Comparison of ENCODE assay signal across 13 cellular contexts in genomic region chr13:45669626-45670025, GRCh38. TPM values are rescaled to one million over a fixed set of nuclear protein-coding genes. Genes with fewer than 3 reads are reported as not detected.
DNase-seq lines count a peak whose midpoint lies in the region; ATAC-seq and TF ChIP-seq lines count a peak whose summit lies in the region.
"Not testable (repeated sequence)": the region's sequence is repeated elsewhere in the genome, so short reads cannot be mapped to it uniquely, and the experiment has no call there.
"Had no signal": no experiment of that assay in that cellular context is flagged by ENCODE, and none has a peak within 500 bp of the region (broad histone marks: within the 10 kb centered on the region; RNA-seq: fewer than 3 reads in every experiment).

No MANE protein-coding gene starts in this region.

- H3K4me3 ChIP-seq in HEK293 (ENCODE audit: low read depth, low read length): not testable (repeated sequence)

- not testable (repeated sequence) for ATAC-seq in CD4-positive, alpha-beta T cell (ENCODE audit: poor library complexity); T-cell (replicated peaks in 1 of 4); activated T-cell treated with anti-CD3 and anti-CD28 coated beads, Interleukin-2, amount 50 U/mL, for 4 hours; central memory CD8-positive, alpha-beta T cell (replicated peaks; ENCODE audit: extremely low read depth, poor library complexity, severe bottlenecking)

- not testable (repeated sequence) for H3K27me3 ChIP-seq in CD4-positive, alpha-beta T cell (ENCODE audit: control insufficient read depth, insufficient read depth, low read length)

- peak overlapping the region; percentile 1 for H3K27ac Mint-ChIP-seq in CD4-positive, alpha-beta T cell
- H3K27ac Mint-ChIP-seq in T-cell (peak overlapping the region in 1 of 2 donors; percentile 55), nephron progenitor cell (peak overlapping the region; percentile 62)
- H3K27ac Mint-ChIP-seq in central memory CD8-positive, alpha-beta T cell (ENCODE audit: low read depth): peak overlapping the region; percentile 67

- not testable (repeated sequence) for H3K4me3 Mint-ChIP-seq in CD4-positive, alpha-beta T cell; central memory CD8-positive, alpha-beta T cell; nephron progenitor cell
- peak overlapping the region in 2 of 3 donors; percentile 10 to 32 for H3K4me3 Mint-ChIP-seq in T-cell
- H3K4me3 Mint-ChIP-seq in activated T-cell treated with anti-CD3 and anti-CD28 coated beads, Interleukin-2, amount 50 U/mL, for 4 hours: peak overlapping the region; percentile 28

- CTCF ChIA-PET in CD4-positive, alpha-beta T cell (lab: Charles Lee); T-cell (lab: Charles Lee): not testable (repeated sequence)
- CTCF ChIA-PET in HEK293 (lab: Yijun Ruan, JAX): interaction anchor here (0.6 kb wide), 1 partner anchor 46 kb away, joined by 5 read pairs; no protein-coding TSS in a partner anchor

- H3K36me3 Mint-ChIP-seq in CD4-positive, alpha-beta T cell (ENCODE audit: low read depth); T-cell; activated T-cell treated with anti-CD3 and anti-CD28 coated beads, Interleukin-2, amount 50 U/mL, for 4 hours (ENCODE audit: insufficient read depth); central memory CD8-positive, alpha-beta T cell (ENCODE audit: insufficient read depth): not testable (repeated sequence)
- peaks cover 16% of the 10 kb centered on the region for H3K36me3 Mint-ChIP-seq in nephron progenitor cell (ENCODE audit: low read depth)

- H3K9me3 Mint-ChIP-seq in CD4-positive, alpha-beta T cell; T-cell; activated T-cell treated with anti-CD3 and anti-CD28 coated beads, Interleukin-2, amount 50 U/mL, for 4 hours; central memory CD8-positive, alpha-beta T cell: not testable (repeated sequence)
- peaks cover 38% of the 10 kb centered on the region for H3K9me3 Mint-ChIP-seq in nephron progenitor cell

- H3K36me3 ChIP-seq in HEK293 (ENCODE audit: control insufficient read depth in 2 of 2, insufficient read depth in 1 of 2, low read length in 2 of 2): not testable (repeated sequence)

- H3K4me1 ChIP-seq in HEK293 (ENCODE audit: control insufficient read depth, insufficient read depth, low read length): not testable (repeated sequence)

- H3K9me3 ChIP-seq in CD4-positive, alpha-beta T cell (ENCODE audit: control insufficient read depth, low read length); HEK293 (ENCODE audit: control insufficient read depth, insufficient read depth, low read depth, low read length): not testable (repeated sequence)

- peaks cover 13% of the 10 kb centered on the region for H3K4me1 Mint-ChIP-seq in CD4-positive, alpha-beta T cell (ENCODE audit: low read depth)
- H3K4me1 Mint-ChIP-seq in T-cell: peaks cover 6 to 17% (median 7%) of the 10 kb centered on the region in 3 donors
- H3K4me1 Mint-ChIP-seq in activated T-cell treated with anti-CD3 and anti-CD28 coated beads, Interleukin-2, amount 50 U/mL, for 4 hours (ENCODE audit: low read depth); central memory CD8-positive, alpha-beta T cell; nephron progenitor cell: not testable (repeated sequence)

- TF ChIP-seq CTCF in CD4-positive, alpha-beta T cell (IDR thresholded peaks at IDR 0.05); HEK293 (tag by site-specific recombination; IDR thresholded peaks at IDR 0.05); nephron progenitor cell (IDR thresholded peaks at IDR 0.05): not testable (repeated sequence)

- POLR2A ChIA-PET in CD4-positive, alpha-beta T cell (lab: Charles Lee); HEK293 (lab: Yijun Ruan, JAX); T-cell (lab: Charles Lee): not testable (repeated sequence)

- not testable (repeated sequence) for H3K27me3 Mint-ChIP-seq in CD4-positive, alpha-beta T cell; T-cell; activated T-cell treated with anti-CD3 and anti-CD28 coated beads, Interleukin-2, amount 50 U/mL, for 4 hours (ENCODE audit: low read depth); nephron progenitor cell (ENCODE audit: low read depth, poor library complexity)
- peaks cover 22% of the 10 kb centered on the region for H3K27me3 Mint-ChIP-seq in central memory CD8-positive, alpha-beta T cell

- not testable (repeated sequence) for H3K27ac ChIP-seq in CD4-positive, alpha-beta T cell (ENCODE audit: low read depth, low read length); HEK293 (ENCODE audit: extremely low read depth, low read depth, low read length)

- intact Hi-C loops in CD4-positive, alpha-beta T cell (cut with DNase I, micrococcal nuclease): not testable (repeated sequence)

- DNase-seq in CD4-positive, alpha-beta T cell; T-cell; activated T-cell treated with anti-CD3 and anti-CD28 coated beads, Interleukin-2, amount 50 U/mL, for 4 hours; central memory CD8-positive, alpha-beta T cell (ENCODE audit: low spot score in 2 of 2); nephron progenitor cell: not testable (repeated sequence)
- peak; percentile 52 to 61 for DNase-seq in NCI-H524 (lab: John Stamatoyannopoulos, UW)

TF ChIP-seq in HEK293, 187 proteins besides CTCF, POLR2A, EP300 and RAD21:
- 0 out of 2 replicates have a peak, but pooled peaks have one; percentile 22 for TF ChIP-seq ZFHX2 (tag by site-specific recombination; conservative IDR thresholded peaks at IDR 0.05)
- TF ChIP-seq ZFP69B (tag by site-specific recombination; IDR thresholded peaks at IDR 0.05): peak; percentile 63; the same call in 1 of the 2 replicates
- 0 out of 2 replicates have a peak, but pooled peaks have one; percentile 12 for TF ChIP-seq EGR2 (tag by site-specific recombination; IDR thresholded peaks at IDR 0.05; ENCODE audit: low read depth)

RNA-seq across cellular contexts. Expression of gene CBY2, which starts 32.5 kb away (rescaled TPM):
- not detected for total RNA-seq in CD4-positive, alpha-beta T cell
- total RNA-seq in T-cell: under 1 TPM in 4 of 5 donors, not detected in 1; 0.22 to 0.75 (median 0.56) TPM
- total RNA-seq in activated T-cell treated with anti-CD3 and anti-CD28 coated beads, Interleukin-2, amount 50 U/mL, for 4 hours: not detected
- total RNA-seq: A172, MCF 10A, Right ventricle myocardium superior, RPMI7951, SK-MEL-5 had no signal

RNA-seq across cellular contexts. Expression of gene ERICH6B, which starts 54.1 kb away (rescaled TPM):
- not detected for total RNA-seq in CD4-positive, alpha-beta T cell
- not detected for total RNA-seq in T-cell
- not detected for total RNA-seq in activated T-cell treated with anti-CD3 and anti-CD28 coated beads, Interleukin-2, amount 50 U/mL, for 4 hours
- total RNA-seq: A172, GM12878, MCF 10A, Right ventricle myocardium superior, RPMI7951, SK-MEL-5 had no signal
